11 cellular contexts compared by ENCODE assay signal in the genomic region with DNA sequence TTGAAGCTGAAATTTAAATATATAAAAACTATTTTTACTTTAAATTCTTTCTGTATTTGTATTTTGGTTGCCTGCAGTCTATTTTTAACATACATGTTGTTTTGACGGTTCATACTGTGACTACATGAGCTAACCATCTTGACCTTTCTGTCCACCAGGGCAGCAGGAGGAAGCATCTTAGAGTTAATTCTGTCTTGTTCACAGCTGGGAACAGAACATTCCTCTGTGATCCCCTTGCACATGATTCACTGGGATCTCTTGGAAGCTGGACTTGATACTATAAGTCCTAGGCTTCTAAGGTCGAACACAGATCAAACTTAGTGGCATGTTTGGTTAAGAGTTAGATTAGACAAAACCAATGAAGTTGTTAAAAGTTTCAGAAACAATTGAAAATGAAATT.
DNase-seq lines count a peak whose midpoint lies in the region; ATAC-seq and TF ChIP-seq lines count a peak whose summit lies in the region.
"Had no signal": no experiment of that assay in that cellular context is flagged by ENCODE, and none has a peak within 500 bp of the region (broad histone marks: within the 10 kb centered on the region; RNA-seq: fewer than 3 reads in every experiment).

No MANE protein-coding gene starts in this region.

- H3K4me2 ChIP-seq in hepatocyte, result peak overlapping the region; percentile 0

- ATAC-seq in natural killer cell, result no peak
- ATAC-seq in HG03342 (IDR thresholded peaks at IDR 0.05; ENCODE audit: unreplicated experiment), result no peak
- no peak for ATAC-seq in GM19467 (IDR thresholded peaks at IDR 0.05; ENCODE audit: unreplicated experiment)

- H3K36me3 ChIP-seq in hepatocyte (replicated peaks; ENCODE audit: insufficient read depth, low read depth) (no peaks in the 10 kb centered on the region), skeletal muscle tissue (ENCODE audit: control insufficient read depth in 3 of 3, insufficient read depth in 3 of 3, low read length in 3 of 3) (no peaks in the 10 kb centered on the region)

- H3K9me3 Mint-ChIP-seq in natural killer cell, result no peaks in the 10 kb centered on the region

- H3K27ac Mint-ChIP-seq in natural killer cell, result no peak overlapping the region

- H3K27me3 ChIP-seq in hepatocyte (no peaks in the 10 kb centered on the region), skeletal muscle tissue (ENCODE audit: control insufficient read depth in 3 of 3, insufficient read depth in 3 of 3, low read length in 3 of 3) (no peaks in the 10 kb centered on the region)

- no peaks in the 10 kb centered on the region for H3K9me2 ChIP-seq in hepatocyte (replicated peaks; ENCODE audit: insufficient read depth)

- peak overlapping the region; percentile 1 for H3K27ac ChIP-seq in hepatocyte
- H3K27ac ChIP-seq in skeletal muscle tissue (ENCODE audit: low read depth, low read length), result peak overlapping the region; percentile 50

- H3K9me3 ChIP-seq in hepatocyte (ENCODE audit: low read depth) (no peaks in the 10 kb centered on the region), skeletal muscle tissue (ENCODE audit: control insufficient read depth in 3 of 3, low read length in 3 of 3) (no peaks in the 10 kb centered on the region)

- DNase-seq in HT1080 (ENCODE audit: low read depth) (peak; percentile 30), cardiac fibroblast (ENCODE audit: low read depth in 2 of 2) (peak; percentile 63 to 88), hepatocyte (ENCODE audit: low spot score) (peak; percentile 36), natural killer cell (no peak)
- no peak for DNase-seq in activated effector memory CD4-positive, alpha-beta T cell treated with anti-CD3 and anti-CD28 coated beads, Interleukin-2, amount 50 U/mL, for 16 hours
- DNase-seq: activated effector memory CD4-positive, alpha-beta T cell treated with Interleukin-2 at 50 U/mL for 16 hours; Calu3; NCI-H2081 treated with DMSO at 0.1 percent for 48 hours had no signal

- H2AFZ ChIP-seq in hepatocyte, result no peak overlapping the region

- peaks cover 0 to 5% of the 10 kb centered on the region in 2 donors for H3K4me1 Mint-ChIP-seq in natural killer cell

- no peaks in the 10 kb centered on the region for H3K36me3 Mint-ChIP-seq in natural killer cell

- no peak overlapping the region for H3K4me3 ChIP-seq in cardiac fibroblast (replicated peaks in 1 of 2; ENCODE audit: low read depth in 2 of 2, low read length in 2 of 2)
- H3K4me3 ChIP-seq in hepatocyte, result no peak overlapping the region
- no peak overlapping the region for H3K4me3 ChIP-seq in skeletal muscle tissue (ENCODE audit: low read length in 3 of 3)

- H4K20me1 ChIP-seq in hepatocyte (ENCODE audit: insufficient read depth, poor library complexity, severe bottlenecking), result no peaks in the 10 kb centered on the region

- H3K9ac ChIP-seq in skeletal muscle tissue (ENCODE audit: low read depth in 1 of 3, low read length in 3 of 3), result no peak overlapping the region

- H3K4me3 Mint-ChIP-seq in natural killer cell, result no peak overlapping the region

- peaks cover 33% of the 10 kb centered on the region for H3K79me2 ChIP-seq in hepatocyte

- WGBS in hepatocyte (ENCODE audit: low lambda C conversion rate, missing lambda C conversion rate), result 34% methylated on average over 2 of the region's 2 CpGs

- H3K4me1 ChIP-seq in hepatocyte (ENCODE audit: insufficient read depth), result peaks cover 44% of the 10 kb centered on the region
- H3K4me1 ChIP-seq in skeletal muscle tissue (ENCODE audit: control insufficient read depth in 3 of 3, insufficient read depth in 3 of 3, low read length in 3 of 3), result peaks cover 49 to 62% (median 58%) of the 10 kb centered on the region in 3 donors

- intact Hi-C loops in natural killer cell (cut with micrococcal nuclease), result no loop called here

- TF ChIP-seq CTCF in cardiac fibroblast (IDR thresholded peaks at IDR 0.05; ENCODE audit: low read depth, low read length), result no peak
- TF ChIP-seq CTCF in hepatocyte (IDR thresholded peaks at IDR 0.05; ENCODE audit: poor library complexity), result no peak
- no peak for TF ChIP-seq CTCF in natural killer cell (IDR thresholded peaks at IDR 0.05)

- peaks cover 20 to 46% of the 10 kb centered on the region in 2 donors for H3K27me3 Mint-ChIP-seq in natural killer cell (ENCODE audit: low read depth in 2 of 2)

Comparison
In these comparisons a context has a peak if more than half of its experiments do, and no peak if none do; other contexts are left out.
1. DNase-seq: peak in HT1080 (single experiment), cardiac fibroblast (2 of 2) and hepatocyte (single experiment); none in natural killer cell (single experiment) and activated effector memory CD4-positive, alpha-beta T cell treated with anti-CD3 and anti-CD28 coated beads, Interleukin-2, amount 50 U/mL, for 16 hours (single experiment).